In genomic region chr19:41052162-41052561, GRCh38 we compare ENCODE assay signal across 13 cellular contexts. TPM values are rescaled to one million over a fixed set of nuclear protein-coding genes. Genes with fewer than 3 reads are reported as not detected.
"Had no signal": no experiment of that assay in that cellular context is flagged by ENCODE, and none has a peak within 500 bp of the region (broad histone marks: within the 10 kb centered on the region; RNA-seq: fewer than 3 reads in every experiment).

No MANE protein-coding gene starts in this region.

RNA-seq across cellular contexts. Expression of gene CYP2A13, which starts 36.1 kb away (rescaled TPM):
- total RNA-seq: stomach, subcutaneous adipose tissue, suprapubic skin, temporal lobe, thoracic aorta, thyroid gland, tibial nerve, transverse colon, upper lobe of right lung, ureter, urinary bladder, uterus, vagina had no signal
